In the genomic region with DNA sequence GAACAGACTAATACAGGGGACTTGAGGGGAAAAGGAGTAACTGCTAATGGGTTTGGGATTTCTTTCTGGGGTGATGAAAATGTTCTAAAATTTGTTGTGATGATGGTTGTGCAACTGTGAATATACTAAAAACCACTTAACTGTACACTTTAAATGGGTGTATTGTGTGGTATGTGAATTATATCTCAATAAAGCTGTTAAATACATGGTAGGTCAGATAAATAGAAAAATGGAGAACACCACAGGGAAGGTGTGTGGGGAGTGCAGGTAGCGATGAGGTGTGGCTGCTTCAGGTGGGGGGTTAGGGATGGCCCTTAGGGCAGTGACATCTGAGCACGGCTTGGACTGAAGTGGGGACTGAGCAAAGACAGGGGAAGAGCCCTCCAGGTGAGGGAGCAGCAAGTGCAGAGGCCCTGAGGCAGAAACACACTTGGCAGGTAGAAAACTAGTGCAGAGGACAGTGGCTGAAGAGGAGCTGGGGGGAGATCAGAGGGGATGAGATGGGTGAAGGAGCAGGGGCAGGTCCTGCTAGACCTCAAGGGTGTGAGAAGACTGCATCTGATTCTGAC, we compare ENCODE assay signal across 8 cellular contexts. TPM values are rescaled to one million over a fixed set of nuclear protein-coding genes. Genes with fewer than 3 reads are reported as not detected.
DNase-seq lines count a peak whose midpoint lies in the region; ATAC-seq and TF ChIP-seq lines count a peak whose summit lies in the region.

No MANE protein-coding gene starts in this region.

- H3K36me3 ChIP-seq in left lung = no peaks in the 10 kb centered on the region
- H3K36me3 ChIP-seq in stomach smooth muscle (ENCODE audit: control insufficient read depth in 2 of 2, insufficient read depth in 2 of 2, low read length in 2 of 2) = no peaks in the 10 kb centered on the region

- CTCF ChIA-PET in activated CD4-positive, alpha-beta T cell treated with anti-CD3 and anti-CD28 coated beads for 36 hours (lab: Charles Lee) = interaction anchor here (1.0 to 2.1 kb wide), 7 partner anchors 16 to 157 kb away, joined by 3 to 16 read pairs (median 4); a partner anchor contains a TSS

- peak overlapping the region; percentile 46 to 47 for H3K9ac ChIP-seq in stomach smooth muscle (ENCODE audit: low read length in 2 of 2)

- in situ Hi-C loops in ACHN (cut with HindIII; ENCODE audit: low pct_ligation_motif_present, low pct_unique_long_range_greater_than_20kb, low sequenced_read_pairs) = no loop called here

- no peaks in the 10 kb centered on the region for H3K9me3 Mint-ChIP-seq in activated CD4-positive, alpha-beta T cell treated with anti-CD3 and anti-CD28 coated beads for 36 hours (ENCODE audit: low read depth)
- H3K9me3 Mint-ChIP-seq in activated naive CD4-positive, alpha-beta T cell treated with anti-CD3 and anti-CD28 coated beads, Interleukin-2, amount 50 U/mL, for 72 hours = no peaks in the 10 kb centered on the region

- intact Hi-C loops in activated CD4-positive, alpha-beta T cell treated with anti-CD3 and anti-CD28 coated beads for 36 hours (cut with DNase I, micrococcal nuclease) = loop anchor here in 1 of 2 experiments (5.0 kb wide), 1 partner anchor 132 kb away; no protein-coding TSS in a partner anchor
- intact Hi-C loops in left lung (cut with DNase I) = no loop called here

- H3K27me3 Mint-ChIP-seq in activated CD4-positive, alpha-beta T cell treated with anti-CD3 and anti-CD28 coated beads for 36 hours = no peaks in the 10 kb centered on the region

- H3K27ac Mint-ChIP-seq in activated CD4-positive, alpha-beta T cell treated with anti-CD3 and anti-CD28 coated beads for 36 hours = peak overlapping the region; percentile 98
- H3K27ac Mint-ChIP-seq in activated naive CD4-positive, alpha-beta T cell treated with anti-CD3 and anti-CD28 coated beads, Interleukin-2, amount 50 U/mL, for 72 hours = peak overlapping the region; percentile 75 to 96

- POLR2A ChIA-PET in activated CD4-positive, alpha-beta T cell treated with anti-CD3 and anti-CD28 coated beads for 36 hours (lab: Charles Lee) = interaction anchor here (1.0 kb wide), 1 partner anchor 17 kb away, joined by 8 read pairs; no protein-coding TSS in a partner anchor

- H3K4me1 Mint-ChIP-seq in activated CD4-positive, alpha-beta T cell treated with anti-CD3 and anti-CD28 coated beads for 36 hours = peaks cover 94% of the 10 kb centered on the region

- H3K27me3 ChIP-seq in left lung (no peaks in the 10 kb centered on the region), stomach smooth muscle (ENCODE audit: control insufficient read depth in 1 of 2, insufficient read depth in 2 of 2, low read length in 2 of 2) (no peaks in the 10 kb centered on the region)

- DNase-seq in activated CD4-positive, alpha-beta T cell treated with anti-CD3 and anti-CD28 coated beads for 36 hours = no peak
- no peak for DNase-seq in activated CD4-positive, alpha-beta T cell treated with anti-CD3 and anti-CD28 coated beads for 4 hours
- no peak for DNase-seq in activated naive CD4-positive, alpha-beta T cell treated with anti-CD3 and anti-CD28 coated beads, Interleukin-2, amount 50 U/mL, for 72 hours (ENCODE audit: low spot score in 2 of 2)
- no peak for DNase-seq in left lung
- no peak for DNase-seq in COLO829 (ENCODE audit: low spot score)
- no peak for DNase-seq in ACHN

- peaks cover 17 to 44% of the 10 kb centered on the region in 2 donors for H3K4me1 ChIP-seq in left lung
- H3K4me1 ChIP-seq in stomach smooth muscle (ENCODE audit: control insufficient read depth, insufficient read depth, low read length) = peaks cover 57% of the 10 kb centered on the region

- no peak for ATAC-seq in activated CD4-positive, alpha-beta T cell treated with anti-CD3 and anti-CD28 coated beads for 36 hours
- ATAC-seq in activated naive CD4-positive, alpha-beta T cell treated with anti-CD3 and anti-CD28 coated beads, Interleukin-2, amount 50 U/mL, for 72 hours = no peak
- ATAC-seq in left lung (no peak), GM18520 (IDR thresholded peaks at IDR 0.05; ENCODE audit: unreplicated experiment) (no peak)

- TF ChIP-seq CTCF in left lung (IDR thresholded peaks at IDR 0.05) = no peak

- peak overlapping the region; percentile 19 to 41 for H3K27ac ChIP-seq in left lung
- no peak overlapping the region for H3K27ac ChIP-seq in stomach smooth muscle (ENCODE audit: low read length)

- H3K4me3 ChIP-seq in left lung = no peak overlapping the region
- no peak overlapping the region for H3K4me3 ChIP-seq in stomach smooth muscle (ENCODE audit: low read length in 2 of 2)

- H3K4me3 Mint-ChIP-seq in activated CD4-positive, alpha-beta T cell treated with anti-CD3 and anti-CD28 coated beads for 36 hours = peak overlapping the region; percentile 5

- H3K9me3 ChIP-seq in left lung (no peaks in the 10 kb centered on the region), stomach smooth muscle (ENCODE audit: control insufficient read depth in 2 of 2, low read length in 2 of 2) (no peaks in the 10 kb centered on the region)

- H3K36me3 Mint-ChIP-seq in activated CD4-positive, alpha-beta T cell treated with anti-CD3 and anti-CD28 coated beads for 36 hours (ENCODE audit: low read depth) = peaks cover 23% of the 10 kb centered on the region
- peaks cover 0 to 32% of the 10 kb centered on the region in 2 donors for H3K36me3 Mint-ChIP-seq in activated naive CD4-positive, alpha-beta T cell treated with anti-CD3 and anti-CD28 coated beads, Interleukin-2, amount 50 U/mL, for 72 hours

RNA-seq across cellular contexts. Expression of a gene that starts 20.9 kb away (rescaled TPM):
- 10 to 100 TPM; 56.2 to 58.4 TPM for total RNA-seq in activated CD4-positive, alpha-beta T cell treated with anti-CD3 and anti-CD28 coated beads for 36 hours
- 10 to 100 TPM; 63.1 to 96.5 TPM for total RNA-seq in activated naive CD4-positive, alpha-beta T cell treated with anti-CD3 and anti-CD28 coated beads, Interleukin-2, amount 50 U/mL, for 72 hours
- total RNA-seq in left lung = 10 to 100 TPM; 60.7 to 67.3 TPM

RNA-seq across cellular contexts. Expression of a gene that starts 22.3 kb away (rescaled TPM):
- total RNA-seq in activated CD4-positive, alpha-beta T cell treated with anti-CD3 and anti-CD28 coated beads for 36 hours = 10 to 100 TPM; 44.1 to 46.6 TPM
- 10 to 100 TPM; 26.0 to 49.8 TPM for total RNA-seq in activated naive CD4-positive, alpha-beta T cell treated with anti-CD3 and anti-CD28 coated beads, Interleukin-2, amount 50 U/mL, for 72 hours
- total RNA-seq in left lung = 10 to 100 TPM; 38.6 to 47.6 TPM

RNA-seq across cellular contexts. Expression of a gene that starts 29.3 kb away (rescaled TPM):
- 1 to 10 TPM; 1.9 to 2.8 TPM for total RNA-seq in activated CD4-positive, alpha-beta T cell treated with anti-CD3 and anti-CD28 coated beads for 36 hours
- 1 to 10 TPM; 4.0 to 6.8 TPM for total RNA-seq in activated naive CD4-positive, alpha-beta T cell treated with anti-CD3 and anti-CD28 coated beads, Interleukin-2, amount 50 U/mL, for 72 hours
- total RNA-seq in left lung = 1 to 10 TPM; 3.8 to 6.7 TPM

RNA-seq across cellular contexts. Expression of a gene that starts 43.1 kb away (rescaled TPM):
- total RNA-seq in activated CD4-positive, alpha-beta T cell treated with anti-CD3 and anti-CD28 coated beads for 36 hours = 10 to 100 TPM; 14.9 to 20.7 TPM
- total RNA-seq in activated naive CD4-positive, alpha-beta T cell treated with anti-CD3 and anti-CD28 coated beads, Interleukin-2, amount 50 U/mL, for 72 hours = 10 to 100 TPM; 24.5 to 43.2 TPM
- total RNA-seq in left lung = 10 to 100 TPM; 62.5 to 89.9 TPM
